17 cellular contexts compared by ENCODE assay signal in the genomic region with DNA sequence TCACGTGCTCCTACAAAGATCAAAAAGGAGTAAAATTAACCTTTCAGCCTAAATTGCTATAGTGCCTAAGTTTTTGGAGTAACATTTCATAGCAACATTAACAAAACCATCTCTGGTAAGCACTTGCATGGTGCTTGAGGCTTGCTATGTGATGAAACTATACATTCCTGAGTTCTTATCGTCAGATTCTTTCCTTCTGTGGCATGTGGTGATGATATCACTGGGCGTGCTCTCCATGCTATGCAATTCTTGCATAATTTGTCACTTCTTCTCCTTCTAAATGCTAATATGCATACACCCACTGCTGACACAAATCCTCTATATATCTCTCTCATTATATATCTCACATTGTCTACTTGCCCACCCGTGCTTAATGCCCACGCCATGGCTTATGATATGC.
A peak's percentile ranks its signal among the peaks of the same experiment; 100 is the strongest.
DNase-seq lines count a peak whose midpoint lies in the region; ATAC-seq, FAIRE-seq and TF ChIP-seq lines count a peak whose summit lies in the region.
"Had no signal": no experiment of that assay in that cellular context is flagged by ENCODE, and none has a peak within 500 bp of the region (broad histone marks: within the 10 kb centered on the region; RNA-seq: fewer than 3 reads in every experiment).

No MANE protein-coding gene starts in this region.

- no peak for TF ChIP-seq CTCF in RWPE2 (IDR thresholded peaks at IDR 0.05; ENCODE audit: poor library complexity, severe bottlenecking)
- TF ChIP-seq CTCF in epithelial cell of esophagus (IDR thresholded peaks at IDR 0.05; ENCODE audit: insufficient read depth, low read depth, low read length, missing control alignments), result no peak

- no peak overlapping the region for H3K4me3 ChIP-seq in RWPE2 (ENCODE audit: severe bottlenecking)
- no peak overlapping the region for H3K4me3 ChIP-seq in epithelial cell of esophagus (ENCODE audit: low read length)

- DNase-seq in HTR-8/SVneo (ENCODE audit: insufficient read length, low spot score) (peak; percentile 39), RWPE2 (ENCODE audit: low spot score) (no peak), epithelial cell of esophagus (ENCODE audit: low read depth) (peak; percentile 58), putamen (ENCODE audit: low spot score) (peak; percentile 27), COLO668 (lab: John Stamatoyannopoulos, UW; ENCODE audit: unreplicated experiment) (no peak)
- no peak for DNase-seq in activated CD4-positive, CD25-positive, alpha-beta regulatory T cell (lab: John Stamatoyannopoulos, UW)
- DNase-seq: activated CD4-positive, alpha-beta T cell treated with anti-CD3 and anti-CD28 coated beads, Interleukin-2, amount 10 ng/mL, durations not matched to agents 7 days and 5 days; activated naive CD4-positive, alpha-beta T cell treated with anti-CD3 and anti-CD28 coated beads, Interleukin-2, amount 50 U/mL, for 16 hours; activated T-cell treated with anti-CD3 and anti-CD28 coated beads for 4 hours; C1 segment of cervical spinal cord; DND-41; effector memory CD4-positive, alpha-beta T cell; NCI-H82 had no signal

- peaks cover 4% of the 10 kb centered on the region for H3K27me3 ChIP-seq in RWPE2 (ENCODE audit: insufficient read depth, poor library complexity, severe bottlenecking)

- ATAC-seq in RWPE2 (ENCODE audit: low read depth), result peak; percentile 91
- ATAC-seq in GM19452 (IDR thresholded peaks at IDR 0.05; ENCODE audit: unreplicated experiment), result no peak
- ATAC-seq in HG03439 (IDR thresholded peaks at IDR 0.05; ENCODE audit: unreplicated experiment), result no peak

- no peak overlapping the region for H3K27ac ChIP-seq in RWPE2 (ENCODE audit: poor library complexity, severe bottlenecking)

- no peaks in the 10 kb centered on the region for H3K4me1 ChIP-seq in RWPE2 (ENCODE audit: insufficient read depth, poor library complexity, severe bottlenecking)

- peaks cover 2% of the 10 kb centered on the region for H3K9me3 ChIP-seq in RWPE2 (ENCODE audit: severe bottlenecking)

- FAIRE-seq in HTR-8/SVneo (lab: Jason Lieb, UNC), result peak; percentile 28
- FAIRE-seq: H1, islet of Langerhans had no signal

- no peaks in the 10 kb centered on the region for H3K36me3 ChIP-seq in RWPE2 (ENCODE audit: low read depth)

Comparison
In these comparisons a context has a peak if more than half of its experiments do, and no peak if none do; other contexts are left out.
1. DNase-seq: peak in HTR-8/SVneo (single experiment), epithelial cell of esophagus (single experiment) and putamen (single experiment); none in RWPE2 (single experiment), activated CD4-positive, CD25-positive, alpha-beta regulatory T cell (0 of 4) and COLO668 (single experiment).